ENCODE assay signal across 10 cellular contexts in the genomic region with DNA sequence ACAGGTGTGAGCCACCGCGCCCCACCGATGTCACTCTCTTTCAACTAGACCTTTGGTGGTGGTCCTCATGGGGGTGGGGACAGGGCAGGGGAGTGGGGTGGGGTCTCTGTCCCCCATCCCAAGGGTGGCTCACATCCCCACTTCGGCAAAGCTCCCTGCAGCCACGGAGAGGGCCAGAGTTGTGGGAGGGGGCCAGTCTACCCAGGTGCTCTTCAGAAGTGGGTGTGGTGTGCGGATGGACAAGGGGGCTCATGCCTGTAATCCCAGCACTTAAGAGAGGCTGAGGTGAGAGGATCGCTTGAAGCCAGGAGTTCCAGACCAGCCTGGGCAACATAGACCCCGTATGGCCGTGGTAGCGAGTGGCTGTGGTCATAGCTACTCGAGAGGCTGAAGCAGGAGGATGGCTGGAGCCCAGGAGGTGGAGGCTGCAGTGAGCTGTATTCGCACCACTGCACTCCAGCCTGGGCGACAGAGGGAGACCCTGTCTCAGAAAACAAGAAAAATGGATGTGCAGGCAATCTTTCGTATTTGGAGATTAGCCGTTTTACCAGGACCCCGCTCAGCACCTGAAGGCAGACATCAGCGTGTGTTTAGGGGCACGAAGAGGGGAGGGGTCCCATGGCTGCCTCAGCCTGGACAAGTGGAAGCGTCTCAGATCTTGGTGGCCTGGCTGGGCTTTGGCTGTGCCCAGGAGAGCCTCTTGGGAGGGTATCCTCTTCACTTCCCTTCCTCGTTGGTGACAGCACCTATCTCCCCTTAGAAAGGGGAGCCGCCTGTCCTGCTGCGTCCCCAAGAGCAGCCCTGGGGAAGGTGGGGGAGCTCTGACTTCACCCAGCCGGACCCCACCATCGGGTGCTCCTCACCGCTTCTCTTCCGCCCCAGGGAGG. TPM values are rescaled to one million over a fixed set of nuclear protein-coding genes. Genes with fewer than 3 reads are reported as not detected.
DNase-seq lines count a peak whose midpoint lies in the region; ATAC-seq and TF ChIP-seq lines count a peak whose summit lies in the region.
"Had no signal": no experiment of that assay in that cellular context is flagged by ENCODE, and none has a peak within 500 bp of the region (broad histone marks: within the 10 kb centered on the region; RNA-seq: fewer than 3 reads in every experiment).

No MANE protein-coding gene starts in this region.

- H3K4me3 ChIP-seq in RWPE2 (ENCODE audit: severe bottlenecking) (peak overlapping the region; percentile 42), fibroblast of villous mesenchyme (ENCODE audit: low read depth, low read length) (peak overlapping the region; percentile 52)

- peak overlapping the region; percentile 22 for H3K27ac ChIP-seq in RWPE2 (ENCODE audit: poor library complexity, severe bottlenecking)

- H3K4me1 ChIP-seq in RWPE2 (ENCODE audit: insufficient read depth, poor library complexity, severe bottlenecking), result no peaks in the 10 kb centered on the region

- no peak for DNase-seq in activated T-cell treated with anti-CD3 and anti-CD28 coated beads, Interleukin-2, amount 50 U/mL, for 4 hours
- no peak for DNase-seq in activated T-cell treated with anti-CD3 and anti-CD28 coated beads, Interleukin-2, amount 50 U/mL, for 48 hours
- DNase-seq in RWPE2 (ENCODE audit: low spot score) (no peak), fibroblast of villous mesenchyme (ENCODE audit: low read depth) (no peak), activated gamma-delta T cell (lab: John Stamatoyannopoulos, UW) (no peak), NCI-H128 (lab: John Stamatoyannopoulos, UW; ENCODE audit: unreplicated experiment) (no peak)
- no peak for DNase-seq in stimulated activated naive CD8-positive, alpha-beta T cell treated with anti-CD3 and anti-CD28 coated beads, Interleukin-15, amount 100 ng/mL, for 72 hours
- DNase-seq: DND-41 had no signal

- ATAC-seq in activated T-cell treated with anti-CD3 and anti-CD28 coated beads, Interleukin-2, amount 50 U/mL, for 4 hours, result no peak
- ATAC-seq in RWPE2 (ENCODE audit: low read depth), result no peak
- no peak for ATAC-seq in stimulated activated naive CD8-positive, alpha-beta T cell treated with anti-CD3 and anti-CD28 coated beads, Interleukin-15, amount 100 ng/mL, for 72 hours
- no peak for ATAC-seq in GM18502 (IDR thresholded peaks at IDR 0.05; ENCODE audit: poor library complexity, unreplicated experiment)

- peaks cover 7% of the 10 kb centered on the region for H3K27me3 ChIP-seq in RWPE2 (ENCODE audit: insufficient read depth, poor library complexity, severe bottlenecking)

- H3K36me3 ChIP-seq in RWPE2 (ENCODE audit: low read depth), result peaks cover 14% of the 10 kb centered on the region

- peaks cover 36% of the 10 kb centered on the region for H3K27me3 Mint-ChIP-seq in activated T-cell treated with anti-CD3 and anti-CD28 coated beads, Interleukin-2, amount 50 U/mL, for 4 hours (ENCODE audit: low read depth)
- H3K27me3 Mint-ChIP-seq in stimulated activated naive CD8-positive, alpha-beta T cell treated with anti-CD3 and anti-CD28 coated beads, Interleukin-15, amount 100 ng/mL, for 72 hours, result peaks cover 53% of the 10 kb centered on the region

- no peak for TF ChIP-seq CTCF in RWPE2 (IDR thresholded peaks at IDR 0.05; ENCODE audit: poor library complexity, severe bottlenecking)
- TF ChIP-seq CTCF in fibroblast of villous mesenchyme (IDR thresholded peaks at IDR 0.05; ENCODE audit: insufficient read depth, low read depth, low read length), result no peak

- no peaks in the 10 kb centered on the region for H3K9me3 Mint-ChIP-seq in activated T-cell treated with anti-CD3 and anti-CD28 coated beads, Interleukin-2, amount 50 U/mL, for 4 hours
- H3K9me3 Mint-ChIP-seq in stimulated activated naive CD8-positive, alpha-beta T cell treated with anti-CD3 and anti-CD28 coated beads, Interleukin-15, amount 100 ng/mL, for 72 hours, result no peaks in the 10 kb centered on the region

- peak overlapping the region; percentile 50 for H3K4me3 Mint-ChIP-seq in activated T-cell treated with anti-CD3 and anti-CD28 coated beads, Interleukin-2, amount 50 U/mL, for 4 hours
- H3K4me3 Mint-ChIP-seq in stimulated activated naive CD8-positive, alpha-beta T cell treated with anti-CD3 and anti-CD28 coated beads, Interleukin-15, amount 100 ng/mL, for 72 hours, result peak overlapping the region; percentile 68 to 77

- peaks cover 14% of the 10 kb centered on the region for H3K36me3 Mint-ChIP-seq in activated T-cell treated with anti-CD3 and anti-CD28 coated beads, Interleukin-2, amount 50 U/mL, for 4 hours (ENCODE audit: insufficient read depth)

- H3K27ac Mint-ChIP-seq in stimulated activated naive CD8-positive, alpha-beta T cell treated with anti-CD3 and anti-CD28 coated beads, Interleukin-15, amount 100 ng/mL, for 72 hours, result no peak overlapping the region

- peaks cover 22% of the 10 kb centered on the region for H3K4me1 Mint-ChIP-seq in activated T-cell treated with anti-CD3 and anti-CD28 coated beads, Interleukin-2, amount 50 U/mL, for 4 hours (ENCODE audit: low read depth)
- peaks cover 48% of the 10 kb centered on the region for H3K4me1 Mint-ChIP-seq in stimulated activated naive CD8-positive, alpha-beta T cell treated with anti-CD3 and anti-CD28 coated beads, Interleukin-15, amount 100 ng/mL, for 72 hours

- H3K9me3 ChIP-seq in RWPE2 (ENCODE audit: severe bottlenecking), result no peaks in the 10 kb centered on the region

RNA-seq across cellular contexts. Expression of a gene that starts 0.9 kb away (rescaled TPM):
- total RNA-seq in activated T-cell treated with anti-CD3 and anti-CD28 coated beads, Interleukin-2, amount 50 U/mL, for 4 hours, result 1 to 10 TPM in 2 of 3 donors, under 1 TPM in 1; 0.74 to 2.4 (median 1.4) TPM
- total RNA-seq in fibroblast of villous mesenchyme, result 0.86 and 0.97 TPM in 2 replicates
- total RNA-seq: mesenteric fat pad had no signal

RNA-seq across cellular contexts. Expression of a gene that starts 4.6 kb away (rescaled TPM):
- 10 to 100 TPM; 16.7 to 20.0 (median 18.8) TPM for total RNA-seq in activated T-cell treated with anti-CD3 and anti-CD28 coated beads, Interleukin-2, amount 50 U/mL, for 4 hours
- total RNA-seq in fibroblast of villous mesenchyme, result 17.7 and 23.5 TPM in 2 replicates

RNA-seq across cellular contexts. Expression of a gene that starts 10.4 kb away (rescaled TPM):
- 1 to 10 TPM in 1 of 3 donors, under 1 TPM in 2; 0.71 to 1.4 (median 0.95) TPM for total RNA-seq in activated T-cell treated with anti-CD3 and anti-CD28 coated beads, Interleukin-2, amount 50 U/mL, for 4 hours
- total RNA-seq in fibroblast of villous mesenchyme, result 1.9 and 3.0 TPM in 2 replicates

RNA-seq across cellular contexts. Expression of a gene that starts 11.8 kb away (rescaled TPM):
- total RNA-seq in activated T-cell treated with anti-CD3 and anti-CD28 coated beads, Interleukin-2, amount 50 U/mL, for 4 hours, result 10 to 100 TPM; 40.4 to 44.0 (median 43.3) TPM
- 12.1 and 12.2 TPM in 2 replicates for total RNA-seq in fibroblast of villous mesenchyme

RNA-seq across cellular contexts. Expression of a gene that starts 27.2 kb away (rescaled TPM):
- under 1 TPM in 1 of 3 donors, not detected in 2; 0.05 TPM for total RNA-seq in activated T-cell treated with anti-CD3 and anti-CD28 coated beads, Interleukin-2, amount 50 U/mL, for 4 hours
- total RNA-seq in fibroblast of villous mesenchyme, result 6.0 and 7.4 TPM in 2 replicates
